ENCODE assay signal across 29 cellular contexts in the genomic region with DNA sequence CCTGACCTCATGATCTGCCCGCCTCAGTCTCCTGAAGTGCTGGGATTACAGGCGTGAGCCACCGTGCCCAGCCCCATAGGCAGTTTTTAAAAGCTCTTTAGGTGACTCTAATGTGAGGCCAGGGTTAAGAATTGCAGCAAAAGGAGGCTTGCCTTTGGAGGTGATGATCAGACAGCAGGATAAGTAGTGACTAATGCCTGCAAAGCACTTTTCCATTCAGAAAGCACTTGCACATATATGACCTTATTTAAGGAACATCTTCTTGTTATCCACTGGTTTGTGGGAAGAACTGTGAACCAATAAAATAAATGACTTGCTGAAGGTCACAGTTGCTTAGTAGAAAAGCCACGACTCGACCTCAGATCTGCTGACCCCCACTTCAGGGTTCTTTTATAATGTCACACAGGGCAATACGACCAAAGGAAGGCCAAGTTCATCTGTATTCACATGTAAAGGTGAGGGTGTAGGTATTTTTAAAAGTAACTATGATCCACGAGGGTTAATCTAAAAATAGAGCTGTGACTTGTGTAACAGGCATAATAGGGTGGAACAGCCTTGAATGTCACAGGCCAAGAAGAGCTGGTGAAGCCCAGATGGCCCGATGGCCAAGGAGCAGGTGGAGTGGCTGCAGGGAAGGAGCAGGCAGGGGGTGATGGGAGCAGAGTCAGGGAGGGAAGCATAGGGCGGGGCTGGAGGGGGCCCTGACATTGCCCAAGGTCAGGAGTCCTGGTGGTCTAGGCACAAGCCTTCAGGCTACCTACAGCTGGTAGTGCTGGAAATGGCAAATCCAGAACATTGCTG. TPM values are rescaled to one million over a fixed set of nuclear protein-coding genes. Genes with fewer than 3 reads are reported as not detected.
DNase-seq lines count a peak whose midpoint lies in the region; ATAC-seq, FAIRE-seq and TF ChIP-seq lines count a peak whose summit lies in the region.
"Had no signal": no experiment of that assay in that cellular context is flagged by ENCODE, and none has a peak within 500 bp of the region (broad histone marks: within the 10 kb centered on the region; RNA-seq: fewer than 3 reads in every experiment).

No MANE protein-coding gene starts in this region.

- H3K9me3 ChIP-seq in A549: no peaks in the 10 kb centered on the region
- H3K9me3 ChIP-seq: Caco-2, esophagus muscularis mucosa, left lung, neutrophil, upper lobe of left lung had no signal

- no peaks in the 10 kb centered on the region for H3K27me3 ChIP-seq in dorsolateral prefrontal cortex
- H3K27me3 ChIP-seq: brain microvascular endothelial cell, esophagus muscularis mucosa, left lung, neutrophil, upper lobe of left lung had no signal

- TF ChIP-seq CTCF in A549 (IDR thresholded peaks at IDR 0.05) (no peak), HFFc6 (IDR thresholded peaks at IDR 0.05) (no peak), dorsolateral prefrontal cortex (IDR thresholded peaks at IDR 0.05 in 54 of 56, conservative IDR thresholded peaks at IDR 0.05 in 2 of 56; ENCODE audit: low read depth in 1 of 56, partially characterized antibody in 56 of 56) (no peak)
- no peak for TF ChIP-seq CTCF in activated CD8-positive, alpha-beta T cell treated with anti-CD3 and anti-CD28 coated beads for 36 hours (IDR thresholded peaks at IDR 0.05)

- intact Hi-C loops in dorsolateral prefrontal cortex (cut with DNase I): no loop called here
- intact Hi-C loops in activated CD8-positive, alpha-beta T cell treated with anti-CD3 and anti-CD28 coated beads for 36 hours (cut with micrococcal nuclease): no loop called here

- TF ChIP-seq EP300 in A549 (IDR thresholded peaks at IDR 0.05): no peak

- no peak for TF ChIP-seq POLR2A in A549 (IDR thresholded peaks at IDR 0.05; ENCODE audit: low read length)

- H3K36me3 Mint-ChIP-seq in HFFc6 (ENCODE audit: low read depth): peaks cover 29% of the 10 kb centered on the region
- H3K36me3 Mint-ChIP-seq in activated CD8-positive, alpha-beta T cell treated with anti-CD3 and anti-CD28 coated beads for 36 hours (ENCODE audit: low read depth): no peaks in the 10 kb centered on the region
- H3K36me3 Mint-ChIP-seq: naive B cell had no signal

- CTCF ChIA-PET in A549 (lab: Yijun Ruan, JAX): interaction anchor here (0.7 to 20.5 kb wide), 11 partner anchors 11 to 150 kb away, joined by 3 to 331 read pairs (median 9); a partner anchor contains a TSS
- CTCF ChIA-PET in activated CD8-positive, alpha-beta T cell treated with anti-CD3 and anti-CD28 coated beads for 36 hours (lab: Charles Lee): interaction anchor here (0.9 to 1.3 kb wide), 2 partner anchors 107 to 149 kb away, joined by 3 read pairs; no protein-coding TSS in a partner anchor

- WGBS in A549 (ENCODE audit: missing lambda C conversion rate): 73% methylated on average over 9 of the region's 9 CpGs

- DNase-seq in A549 (ENCODE audit: low read depth in 1 of 2, low spot score in 1 of 2) (no peak), HFFc6 (no peak), dorsolateral prefrontal cortex (no peak), myocyte (ENCODE audit: low read depth) (peak; percentile 61), NCI-H1930 (lab: John Stamatoyannopoulos, UW) (no peak), AG08395 (ENCODE audit: low spot score) (no peak)
- no peak for DNase-seq in activated CD8-positive, alpha-beta T cell treated with anti-CD3 and anti-CD28 coated beads for 36 hours
- DNase-seq: activated CD4-positive, alpha-beta T cell treated with anti-CD3 and anti-CD28 coated beads for 48 hours; activated naive CD8-positive, alpha-beta T cell treated with anti-CD3 and anti-CD28 coated beads, Interleukin-2, amount 50 U/mL, for 24 hours; activated T-cell treated with anti-CD3 and anti-CD28 coated beads, Interleukin-2, amount 50 U/mL, for 48 hours; brain microvascular endothelial cell; Caco-2; endodermal cell; foreskin melanocyte; hypothalamus; immature natural killer cell; left lung; MV-4-11; naive B cell; NCI-H146; stimulated activated CD4-positive, alpha-beta T cell treated with anti-CD3 and anti-CD28 coated beads, Interleukin-2, amount 100 ng/mL, for 24 hours; upper lobe of left lung; WERI-Rb-1 had no signal

- peaks cover 58% of the 10 kb centered on the region for H3K4me1 ChIP-seq in A549

- TF ChIP-seq RAD21 in A549 (conservative IDR thresholded peaks at IDR 0.05 in 1 of 2, IDR thresholded peaks at IDR 0.05 in 1 of 2): no peak

- POLR2A ChIA-PET in A549 (lab: Yijun Ruan, JAX): no interaction called here
- POLR2A ChIA-PET in activated CD8-positive, alpha-beta T cell treated with anti-CD3 and anti-CD28 coated beads for 36 hours (lab: Charles Lee): no interaction called here

- H3K4me2 ChIP-seq in A549: no peak overlapping the region
- H3K4me2 ChIP-seq: smooth muscle cell had no signal

- H3K27ac ChIP-seq in A549: peak overlapping the region in 1 of 2 experiments; percentile 19; a peak in 1 of 6 replicates
- peak overlapping the region in 36 of 59 donors; percentile 2 to 90 (median 46) for H3K27ac ChIP-seq in dorsolateral prefrontal cortex
- H3K27ac ChIP-seq: brain microvascular endothelial cell, esophagus muscularis mucosa, left lung, neutrophil, upper lobe of left lung, WERI-Rb-1 had no signal

- H3K27ac Mint-ChIP-seq in HFFc6: peak overlapping the region; percentile 45
- no peak overlapping the region for H3K27ac Mint-ChIP-seq in activated CD8-positive, alpha-beta T cell treated with anti-CD3 and anti-CD28 coated beads for 36 hours
- H3K27ac Mint-ChIP-seq: activated naive CD8-positive, alpha-beta T cell treated with anti-CD3 and anti-CD28 coated beads, Interleukin-2, amount 50 U/mL, for 24 hours; endodermal cell; immature natural killer cell; naive B cell had no signal

- no peak for FAIRE-seq in A549 (lab: Jason Lieb, UNC)

- H3K27me3 Mint-ChIP-seq in HFFc6 (ENCODE audit: insufficient read depth): no peaks in the 10 kb centered on the region; the same call in 1 of the 2 replicates
- H3K27me3 Mint-ChIP-seq in activated CD8-positive, alpha-beta T cell treated with anti-CD3 and anti-CD28 coated beads for 36 hours: peaks cover 7% of the 10 kb centered on the region

- H3K4me1 Mint-ChIP-seq in HFFc6 (ENCODE audit: low read depth): peaks cover 69% of the 10 kb centered on the region
- H3K4me1 Mint-ChIP-seq in activated CD8-positive, alpha-beta T cell treated with anti-CD3 and anti-CD28 coated beads for 36 hours (ENCODE audit: low read depth): no peaks in the 10 kb centered on the region
- H3K4me1 Mint-ChIP-seq: activated naive CD8-positive, alpha-beta T cell treated with anti-CD3 and anti-CD28 coated beads, Interleukin-2, amount 50 U/mL, for 24 hours; immature natural killer cell; naive B cell had no signal

- H3K9me3 Mint-ChIP-seq in HFFc6: no peaks in the 10 kb centered on the region
- no peaks in the 10 kb centered on the region for H3K9me3 Mint-ChIP-seq in activated CD8-positive, alpha-beta T cell treated with anti-CD3 and anti-CD28 coated beads for 36 hours
- H3K9me3 Mint-ChIP-seq: activated naive CD8-positive, alpha-beta T cell treated with anti-CD3 and anti-CD28 coated beads, Interleukin-2, amount 50 U/mL, for 24 hours; endodermal cell; immature natural killer cell; naive B cell had no signal

- no peak overlapping the region for H3K4me3 Mint-ChIP-seq in HFFc6
- H3K4me3 Mint-ChIP-seq in activated CD8-positive, alpha-beta T cell treated with anti-CD3 and anti-CD28 coated beads for 36 hours: no peak overlapping the region
- H3K4me3 Mint-ChIP-seq: activated naive CD8-positive, alpha-beta T cell treated with anti-CD3 and anti-CD28 coated beads, Interleukin-2, amount 50 U/mL, for 24 hours; endodermal cell; immature natural killer cell; naive B cell had no signal

- H3K4me3 ChIP-seq in A549 (no peak overlapping the region), dorsolateral prefrontal cortex (no peak overlapping the region)
- H3K4me3 ChIP-seq: esophagus muscularis mucosa, left lung, smooth muscle cell, upper lobe of left lung had no signal

- ATAC-seq in A549 (no peak), HG03521 (IDR thresholded peaks at IDR 0.05; ENCODE audit: unreplicated experiment) (no peak)
- no peak for ATAC-seq in activated CD8-positive, alpha-beta T cell treated with anti-CD3 and anti-CD28 coated beads for 36 hours
- ATAC-seq: activated naive CD8-positive, alpha-beta T cell treated with anti-CD3 and anti-CD28 coated beads, Interleukin-2, amount 50 U/mL, for 24 hours; HCT116; left lung had no signal

TF ChIP-seq in A549, 52 proteins besides CTCF, POLR2A, EP300 and RAD21 (continues in another document):
- no peak for TF ChIP-seq KDM1A (IDR thresholded peaks at IDR 0.05; ENCODE audit: low read depth)
- TF ChIP-seq HOXB13 (CRISPR knock-in tag; IDR thresholded peaks at IDR 0.05; ENCODE audit: low read depth): no peak
- TF ChIP-seq FOXS1 (CRISPR knock-in tag; IDR thresholded peaks at IDR 0.05): no peak
- TF ChIP-seq, protein P1, sequence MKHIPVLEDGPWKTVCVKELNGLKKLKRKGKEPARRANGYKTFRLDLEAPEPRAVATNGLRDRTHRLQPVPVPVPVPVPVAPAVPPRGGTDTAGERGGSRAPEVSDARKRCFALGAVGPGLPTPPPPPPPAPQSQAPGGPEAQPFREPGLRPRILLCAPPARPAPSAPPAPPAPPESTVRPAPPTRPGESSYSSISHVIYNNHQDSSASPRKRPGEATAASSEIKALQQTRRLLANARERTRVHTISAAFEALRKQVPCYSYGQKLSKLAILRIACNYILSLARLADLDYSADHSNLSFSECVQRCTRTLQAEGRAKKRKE (CRISPR knock-in tag; IDR thresholded peaks at IDR 0.05; ENCODE audit: low read depth): no peak
- TF ChIP-seq RFX5 (IDR thresholded peaks at IDR 0.05): peak; percentile 78
- no peak for TF ChIP-seq ZNF302 (CRISPR knock-in tag; IDR thresholded peaks at IDR 0.05)
- no peak for TF ChIP-seq ESRRA (IDR thresholded peaks at IDR 0.05; ENCODE audit: borderline replicate concordance, low read length)
- TF ChIP-seq, protein P2, sequence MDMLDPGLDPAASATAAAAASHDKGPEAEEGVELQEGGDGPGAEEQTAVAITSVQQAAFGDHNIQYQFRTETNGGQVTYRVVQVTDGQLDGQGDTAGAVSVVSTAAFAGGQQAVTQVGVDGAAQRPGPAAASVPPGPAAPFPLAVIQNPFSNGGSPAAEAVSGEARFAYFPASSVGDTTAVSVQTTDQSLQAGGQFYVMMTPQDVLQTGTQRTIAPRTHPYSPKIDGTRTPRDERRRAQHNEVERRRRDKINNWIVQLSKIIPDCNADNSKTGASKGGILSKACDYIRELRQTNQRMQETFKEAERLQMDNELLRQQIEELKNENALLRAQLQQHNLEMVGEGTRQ (IDR thresholded peaks at IDR 0.05): no peak

RNA-seq across cellular contexts. Expression of a gene that starts 24.4 kb away (rescaled TPM):
- polyA plus RNA-seq in A549 (2011; rRNA removed) (120 and 158 TPM in 2 replicates), A549 (2017; fragmentation: RNase III; extraction: RNeasy Plus Mini Kit Qiagen cat#74134 plus additional on column Dnase treatment) (47.3 to 64.3 TPM (median 57.2 TPM) in 3 replicates)
- polyA plus RNA-seq in A549 (2012; cell fraction: cytosol; rRNA removed): 81.8 and 94.9 TPM in 2 replicates
- 31.4 and 55.5 TPM in 2 replicates for polyA plus RNA-seq in A549 (2012; cell fraction: nucleus; rRNA removed)
- polyA minus RNA-seq in A549 (2011; rRNA and poly(A)+ RNA removed): 72.1 and 73.2 TPM in 2 replicates
- 100 to 1,000 TPM; 105 to 121 (median 115) TPM for total RNA-seq in HFFc6 (2021; fragmentation: NEBNext Ultra II Directional; extraction: Animal tissue kit (Norgen Biotek cat#: 25700))
- total RNA-seq in dorsolateral prefrontal cortex (100 to 1,000 TPM in 29 of 120 experiments, 10 to 100 TPM in 91; 31.8 to 211 (median 79.7) TPM), myocyte (20.6 and 44.4 TPM in 2 replicates)
- polyA plus RNA-seq in myocyte (2012): 118 TPM
- under 1 TPM; 0.36 to 0.41 TPM for total RNA-seq in activated CD8-positive, alpha-beta T cell treated with anti-CD3 and anti-CD28 coated beads for 36 hours
- total RNA-seq: T-helper 2 cell treated with Interferon-gamma antibody and Interleukin-4, amounts not matched to agents 100 ng/mL and 5 ng/mL, for 36 hours had no signal
- polyA plus RNA-seq: immature natural killer cell had no signal

Comparison
In these comparisons a context has a peak if more than half of its experiments do, and no peak if none do; other contexts are left out.
1. RNA of a gene that starts 24.4 kb away (total RNA-seq): 105 to 121 TPM in HFFc6, 31.8 to 211 TPM in dorsolateral prefrontal cortex and 20.6 to 44.4 TPM in myocyte; 0.36 to 0.41 TPM in activated CD8-positive, alpha-beta T cell treated with anti-CD3 and anti-CD28 coated beads for 36 hours; every median in the first group is over 10 times any median in the second.